15 cellular contexts compared by ENCODE assay signal in the genomic region with DNA sequence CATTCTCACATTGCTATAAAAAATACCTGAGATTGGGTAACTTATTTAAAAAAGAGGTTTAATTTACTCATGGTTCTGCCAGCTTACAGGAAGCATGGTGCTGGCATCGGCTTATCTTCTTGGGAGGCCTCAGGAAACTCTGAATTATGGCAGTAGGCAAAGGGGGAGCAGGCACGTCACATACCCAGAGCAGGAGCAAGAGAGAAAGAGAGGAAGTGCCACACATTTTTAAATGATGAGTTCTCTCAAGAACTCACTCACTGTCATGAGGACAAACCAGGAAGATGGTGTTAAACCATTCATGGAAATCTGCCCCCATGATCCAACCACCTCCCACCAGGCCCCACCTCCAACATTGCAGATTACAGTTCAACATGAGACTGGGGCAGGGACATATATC. TPM values are rescaled to one million over a fixed set of nuclear protein-coding genes. Genes with fewer than 3 reads are reported as not detected.
DNase-seq lines count a peak whose midpoint lies in the region; ATAC-seq lines count a peak whose summit lies in the region.
"Had no signal": no experiment of that assay in that cellular context is flagged by ENCODE, and none has a peak within 500 bp of the region (broad histone marks: within the 10 kb centered on the region; RNA-seq: fewer than 3 reads in every experiment).

No MANE protein-coding gene starts in this region.

- no peak overlapping the region for H3K56ac ChIP-seq in mesendoderm (ENCODE audit: low read length)

- H4K8ac ChIP-seq in mesendoderm (ENCODE audit: low read depth, low read length) = no peak overlapping the region

- no peak overlapping the region for H4K5ac ChIP-seq in mesendoderm (ENCODE audit: low read length)

- no peak overlapping the region for H2AK5ac ChIP-seq in mesendoderm (ENCODE audit: low read length)

- no peak overlapping the region for H3K4ac ChIP-seq in mesendoderm (ENCODE audit: low read depth, low read length)

- H2BK120ac ChIP-seq in mesendoderm (ENCODE audit: low read depth, low read length) = no peak overlapping the region

- DNase-seq in CD1c-positive myeloid dendritic cell (ENCODE audit: extremely low spot score) = peak; percentile 47
- peak; percentile 57 for DNase-seq in RPMI7951 (ENCODE audit: low read depth)
- DNase-seq in dermis blood vessel endothelial cell = peak; percentile 92
- DNase-seq in mesendoderm = peak; percentile 76
- no peak for DNase-seq in amniotic stem cell (lab: John Stamatoyannopoulos, UW)
- DNase-seq in NCI-H2029 treated with DMSO at 0.1 percent for 48 hours (lab: John Stamatoyannopoulos, UW) = no peak
- DNase-seq: heart left ventricle, midbrain, NCI-H2081, OCI-M1, transverse colon, WERI-Rb-1 had no signal

- no CpG with 5 or more reads among the region's 2 CpGs for WGBS in mesendoderm (ENCODE audit: extremely low coverage, insufficient coverage, low lambda C conversion rate)

- no peaks in the 10 kb centered on the region for H3K27me3 ChIP-seq in mesendoderm (ENCODE audit: insufficient read depth, low read length, poor library complexity)
- H3K27me3 ChIP-seq: heart left ventricle, transverse colon had no signal

- no peak for ATAC-seq in GM18870 (IDR thresholded peaks at IDR 0.05; ENCODE audit: unreplicated experiment)
- ATAC-seq in HG02571 (IDR thresholded peaks at IDR 0.05; ENCODE audit: unreplicated experiment) = no peak
- ATAC-seq: heart left ventricle had no signal

- no peak overlapping the region for H3K9ac ChIP-seq in mesendoderm (ENCODE audit: low read length)
- H3K9ac ChIP-seq: KMS-11 had no signal

- no peak overlapping the region for H3K4me3 ChIP-seq in mesendoderm (ENCODE audit: low read length)
- H3K4me3 ChIP-seq: heart left ventricle, transverse colon had no signal

- no peaks in the 10 kb centered on the region for H3K79me1 ChIP-seq in mesendoderm (ENCODE audit: low read length)

- H2BK5ac ChIP-seq in mesendoderm (ENCODE audit: low read length) = no peak overlapping the region

- H3K18ac ChIP-seq in mesendoderm (ENCODE audit: low read length) = no peak overlapping the region

- H3K4me2 ChIP-seq in mesendoderm (ENCODE audit: low read length) = no peak overlapping the region
- H3K4me2 ChIP-seq: KMS-11 had no signal

- H3K23ac ChIP-seq in mesendoderm (ENCODE audit: low read length) = no peak overlapping the region

- no peak overlapping the region for H2BK15ac ChIP-seq in mesendoderm (replicated peaks; ENCODE audit: low read depth)

- H3K4me1 ChIP-seq in mesendoderm (ENCODE audit: control insufficient read depth, low read depth, low read length) = no peaks in the 10 kb centered on the region

- H3K27ac ChIP-seq in mesendoderm (ENCODE audit: low read depth, low read length) = no peak overlapping the region
- H3K27ac ChIP-seq: KMS-11, transverse colon, WERI-Rb-1 had no signal

- no peaks in the 10 kb centered on the region for H3K79me2 ChIP-seq in mesendoderm (ENCODE audit: control insufficient read depth, insufficient read depth, low read length)

- no peaks in the 10 kb centered on the region for H3K36me3 ChIP-seq in mesendoderm (ENCODE audit: control insufficient read depth, insufficient read depth, low read length)
- H3K36me3 ChIP-seq: transverse colon, WERI-Rb-1 had no signal

RNA-seq across cellular contexts. Expression of gene AFF1, which starts 10.0 kb away (rescaled TPM):
- 8.9 and 9.5 TPM in 2 replicates for total RNA-seq in RPMI7951 (2014; rRNA removed; shearing (Covaris generic))
- 31.0 and 39.4 TPM in 2 replicates for total RNA-seq in dermis blood vessel endothelial cell
- polyA plus RNA-seq in mesendoderm (2013, experiment 1 of 2) = 39.7 TPM
- 39.1 TPM for polyA plus RNA-seq in mesendoderm (2013, experiment 2 of 2)

RNA-seq across cellular contexts. Expression of gene C4orf36, which starts 32.6 kb away (rescaled TPM):
- total RNA-seq in RPMI7951 (2014; rRNA removed; shearing (Covaris generic)) = not detected in 2 replicates
- total RNA-seq in dermis blood vessel endothelial cell = under 0.01 and 0.33 TPM in 2 replicates
- polyA plus RNA-seq in mesendoderm (2013, experiment 1 of 2) = 2.2 TPM
- 1.5 TPM for polyA plus RNA-seq in mesendoderm (2013, experiment 2 of 2)

Comparison
In these comparisons a context has a peak if more than half of its experiments do, and no peak if none do; other contexts are left out.
1. DNase-seq: peak in CD1c-positive myeloid dendritic cell (single experiment), RPMI7951 (single experiment), dermis blood vessel endothelial cell (single experiment) and mesendoderm (single experiment); none in amniotic stem cell (single experiment) and NCI-H2029 treated with DMSO at 0.1 percent for 48 hours (single experiment).